ENCODE assay signal across 1 cellular context in the genomic region with DNA sequence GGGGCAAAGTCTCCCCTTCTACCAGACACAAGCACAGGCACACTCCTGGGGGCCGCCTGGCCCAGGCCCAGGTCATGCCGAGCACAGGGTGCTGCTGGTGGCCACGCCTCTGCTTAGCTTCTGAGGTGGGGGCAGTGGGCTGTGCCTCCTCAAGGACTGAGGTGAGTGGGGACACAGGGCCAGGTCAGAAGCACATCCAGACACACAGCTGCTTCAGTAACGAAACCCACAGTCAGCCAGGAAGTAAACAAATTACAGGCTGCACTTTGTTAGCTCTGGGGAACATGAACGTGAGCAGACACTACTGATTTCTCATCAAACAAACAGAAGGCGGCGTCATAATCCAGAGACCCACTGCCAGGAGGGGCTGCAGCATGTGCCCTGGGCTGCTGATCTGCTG.
TF ChIP-seq lines count a peak whose summit lies in the region.

No MANE protein-coding gene starts in this region.

TF ChIP-seq in HepG2, 621 proteins besides CTCF, POLR2A, EP300 and RAD21 (continued from another document):
- TF ChIP-seq DZIP1 (CRISPR knock-in tag; IDR thresholded peaks at IDR 0.05) (no peak), KLF16 (CRISPR knock-in tag; IDR thresholded peaks at IDR 0.05) (no peak), NBN (conservative IDR thresholded peaks at IDR 0.05) (no peak), ZSCAN25 (CRISPR knock-in tag; IDR thresholded peaks at IDR 0.05) (no peak), SAP130 (CRISPR knock-in tag; IDR thresholded peaks at IDR 0.05; ENCODE audit: low read depth) (peak; percentile 43), SIN3A (IDR thresholded peaks at IDR 0.05; ENCODE audit: borderline replicate concordance, low read depth, low read length) (no peak), KLF11 (CRISPR knock-in tag; IDR thresholded peaks at IDR 0.05) (no peak), MAFF (IDR thresholded peaks at IDR 0.05; ENCODE audit: low read depth, low read length) (no peak), ZNF547 (CRISPR knock-in tag; IDR thresholded peaks at IDR 0.05) (no peak), YY1 (IDR thresholded peaks at IDR 0.05; ENCODE audit: insufficient read depth, insufficient replicate concordance, low read depth, low read length) (no peak), ZNF333 (CRISPR knock-in tag; IDR thresholded peaks at IDR 0.05; ENCODE audit: borderline replicate concordance) (no peak), ZNF781 (CRISPR knock-in tag; IDR thresholded peaks at IDR 0.05; ENCODE audit: borderline replicate concordance, not compliant biosample characterization) (no peak), HMGA1 (CRISPR knock-in tag; conservative IDR thresholded peaks at IDR 0.05) (no peak), CSRNP2 (CRISPR knock-in tag; conservative IDR thresholded peaks at IDR 0.05; ENCODE audit: low read depth) (no peak), ZNF891 (CRISPR knock-in tag; IDR thresholded peaks at IDR 0.05) (no peak), ZNF256 (CRISPR knock-in tag; conservative IDR thresholded peaks at IDR 0.05) (no peak), ZFP62 (CRISPR knock-in tag; IDR thresholded peaks at IDR 0.05) (no peak), ZSCAN9 (CRISPR knock-in tag; IDR thresholded peaks at IDR 0.05; ENCODE audit: borderline replicate concordance) (no peak), NAIF1 (CRISPR knock-in tag; IDR thresholded peaks at IDR 0.05; ENCODE audit: borderline replicate concordance) (no peak), SPEN (CRISPR knock-in tag; IDR thresholded peaks at IDR 0.05; ENCODE audit: low read depth) (0 out of 2 replicates have a peak, but pooled peaks have one; percentile 22), NFATC3 (CRISPR knock-in tag; IDR thresholded peaks at IDR 0.05) (no peak), SIN3B (IDR thresholded peaks at IDR 0.05; ENCODE audit: low read length) (no peak), ARID5B (CRISPR knock-in tag; IDR thresholded peaks at IDR 0.05) (0 out of 2 replicates have a peak, but pooled peaks have one; percentile 15), RARA (CRISPR knock-in tag; IDR thresholded peaks at IDR 0.05) (peak; percentile 62), ZNF20 (CRISPR knock-in tag; IDR thresholded peaks at IDR 0.05) (no peak)
- TF ChIP-seq, protein P1, sequence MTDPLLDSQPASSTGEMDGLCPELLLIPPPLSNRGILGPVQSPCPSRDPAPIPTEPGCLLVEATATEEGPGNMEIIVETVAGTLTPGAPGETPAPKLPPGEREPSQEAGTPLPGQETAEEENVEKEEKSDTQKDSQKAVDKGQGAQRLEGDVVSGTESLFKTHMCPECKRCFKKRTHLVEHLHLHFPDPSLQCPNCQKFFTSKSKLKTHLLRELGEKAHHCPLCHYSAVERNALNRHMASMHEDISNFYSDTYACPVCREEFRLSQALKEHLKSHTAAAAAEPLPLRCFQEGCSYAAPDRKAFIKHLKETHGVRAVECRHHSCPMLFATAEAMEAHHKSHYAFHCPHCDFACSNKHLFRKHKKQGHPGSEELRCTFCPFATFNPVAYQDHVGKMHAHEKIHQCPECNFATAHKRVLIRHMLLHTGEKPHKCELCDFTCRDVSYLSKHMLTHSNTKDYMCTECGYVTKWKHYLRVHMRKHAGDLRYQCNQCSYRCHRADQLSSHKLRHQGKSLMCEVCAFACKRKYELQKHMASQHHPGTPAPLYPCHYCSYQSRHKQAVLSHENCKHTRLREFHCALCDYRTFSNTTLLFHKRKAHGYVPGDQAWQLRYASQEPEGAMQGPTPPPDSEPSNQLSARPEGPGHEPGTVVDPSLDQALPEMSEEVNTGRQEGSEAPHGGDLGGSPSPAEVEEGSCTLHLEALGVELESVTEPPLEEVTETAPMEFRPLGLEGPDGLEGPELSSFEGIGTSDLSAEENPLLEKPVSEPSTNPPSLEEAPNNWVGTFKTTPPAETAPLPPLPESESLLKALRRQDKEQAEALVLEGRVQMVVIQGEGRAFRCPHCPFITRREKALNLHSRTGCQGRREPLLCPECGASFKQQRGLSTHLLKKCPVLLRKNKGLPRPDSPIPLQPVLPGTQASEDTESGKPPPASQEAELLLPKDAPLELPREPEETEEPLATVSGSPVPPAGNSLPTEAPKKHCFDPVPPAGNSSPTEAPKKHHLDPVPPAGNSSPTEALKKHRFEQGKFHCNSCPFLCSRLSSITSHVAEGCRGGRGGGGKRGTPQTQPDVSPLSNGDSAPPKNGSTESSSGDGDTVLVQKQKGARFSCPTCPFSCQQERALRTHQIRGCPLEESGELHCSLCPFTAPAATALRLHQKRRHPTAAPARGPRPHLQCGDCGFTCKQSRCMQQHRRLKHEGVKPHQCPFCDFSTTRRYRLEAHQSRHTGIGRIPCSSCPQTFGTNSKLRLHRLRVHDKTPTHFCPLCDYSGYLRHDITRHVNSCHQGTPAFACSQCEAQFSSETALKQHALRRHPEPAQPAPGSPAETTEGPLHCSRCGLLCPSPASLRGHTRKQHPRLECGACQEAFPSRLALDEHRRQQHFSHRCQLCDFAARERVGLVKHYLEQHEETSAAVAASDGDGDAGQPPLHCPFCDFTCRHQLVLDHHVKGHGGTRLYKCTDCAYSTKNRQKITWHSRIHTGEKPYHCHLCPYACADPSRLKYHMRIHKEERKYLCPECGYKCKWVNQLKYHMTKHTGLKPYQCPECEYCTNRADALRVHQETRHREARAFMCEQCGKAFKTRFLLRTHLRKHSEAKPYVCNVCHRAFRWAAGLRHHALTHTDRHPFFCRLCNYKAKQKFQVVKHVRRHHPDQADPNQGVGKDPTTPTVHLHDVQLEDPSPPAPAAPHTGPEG (CRISPR knock-in tag; IDR thresholded peaks at IDR 0.05), result no peak
- TF ChIP-seq, protein P2, sequence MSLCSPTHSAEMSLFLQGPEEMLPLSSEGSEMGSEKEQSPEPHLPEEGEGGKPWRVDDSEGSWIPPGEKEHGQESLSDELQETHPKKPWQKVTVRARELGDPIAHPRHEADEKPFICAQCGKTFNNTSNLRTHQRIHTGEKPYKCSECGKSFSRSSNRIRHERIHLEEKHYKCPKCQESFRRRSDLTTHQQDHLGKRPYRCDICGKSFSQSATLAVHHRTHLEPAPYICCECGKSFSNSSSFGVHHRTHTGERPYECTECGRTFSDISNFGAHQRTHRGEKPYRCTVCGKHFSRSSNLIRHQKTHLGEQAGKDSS (CRISPR knock-in tag; IDR thresholded peaks at IDR 0.05; ENCODE audit: borderline replicate concordance, low read depth), result no peak
- TF ChIP-seq, protein P3, sequence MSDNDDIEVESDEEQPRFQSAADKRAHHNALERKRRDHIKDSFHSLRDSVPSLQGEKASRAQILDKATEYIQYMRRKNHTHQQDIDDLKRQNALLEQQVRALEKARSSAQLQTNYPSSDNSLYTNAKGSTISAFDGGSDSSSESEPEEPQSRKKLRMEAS (IDR thresholded peaks at IDR 0.05), result 0 out of 2 replicates have a peak, but pooled peaks have one; percentile 21
- TF ChIP-seq, protein P4, sequence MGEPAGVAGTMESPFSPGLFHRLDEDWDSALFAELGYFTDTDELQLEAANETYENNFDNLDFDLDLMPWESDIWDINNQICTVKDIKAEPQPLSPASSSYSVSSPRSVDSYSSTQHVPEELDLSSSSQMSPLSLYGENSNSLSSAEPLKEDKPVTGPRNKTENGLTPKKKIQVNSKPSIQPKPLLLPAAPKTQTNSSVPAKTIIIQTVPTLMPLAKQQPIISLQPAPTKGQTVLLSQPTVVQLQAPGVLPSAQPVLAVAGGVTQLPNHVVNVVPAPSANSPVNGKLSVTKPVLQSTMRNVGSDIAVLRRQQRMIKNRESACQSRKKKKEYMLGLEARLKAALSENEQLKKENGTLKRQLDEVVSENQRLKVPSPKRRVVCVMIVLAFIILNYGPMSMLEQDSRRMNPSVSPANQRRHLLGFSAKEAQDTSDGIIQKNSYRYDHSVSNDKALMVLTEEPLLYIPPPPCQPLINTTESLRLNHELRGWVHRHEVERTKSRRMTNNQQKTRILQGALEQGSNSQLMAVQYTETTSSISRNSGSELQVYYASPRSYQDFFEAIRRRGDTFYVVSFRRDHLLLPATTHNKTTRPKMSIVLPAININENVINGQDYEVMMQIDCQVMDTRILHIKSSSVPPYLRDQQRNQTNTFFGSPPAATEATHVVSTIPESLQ (CRISPR knock-in tag; conservative IDR thresholded peaks at IDR 0.05), result no peak
- TF ChIP-seq, protein P5, sequence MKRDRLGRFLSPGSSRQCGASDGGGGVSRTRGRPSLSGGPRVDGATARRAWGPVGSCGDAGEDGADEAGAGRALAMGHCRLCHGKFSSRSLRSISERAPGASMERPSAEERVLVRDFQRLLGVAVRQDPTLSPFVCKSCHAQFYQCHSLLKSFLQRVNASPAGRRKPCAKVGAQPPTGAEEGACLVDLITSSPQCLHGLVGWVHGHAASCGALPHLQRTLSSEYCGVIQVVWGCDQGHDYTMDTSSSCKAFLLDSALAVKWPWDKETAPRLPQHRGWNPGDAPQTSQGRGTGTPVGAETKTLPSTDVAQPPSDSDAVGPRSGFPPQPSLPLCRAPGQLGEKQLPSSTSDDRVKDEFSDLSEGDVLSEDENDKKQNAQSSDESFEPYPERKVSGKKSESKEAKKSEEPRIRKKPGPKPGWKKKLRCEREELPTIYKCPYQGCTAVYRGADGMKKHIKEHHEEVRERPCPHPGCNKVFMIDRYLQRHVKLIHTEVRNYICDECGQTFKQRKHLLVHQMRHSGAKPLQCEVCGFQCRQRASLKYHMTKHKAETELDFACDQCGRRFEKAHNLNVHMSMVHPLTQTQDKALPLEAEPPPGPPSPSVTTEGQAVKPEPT (CRISPR knock-in tag; IDR thresholded peaks at IDR 0.05; ENCODE audit: low read depth), result no peak
